11 cellular contexts compared by ENCODE assay signal in genomic region chr5:74538206-74538661, GRCh38.
DNase-seq lines count a peak whose midpoint lies in the region; ATAC-seq, FAIRE-seq and TF ChIP-seq lines count a peak whose summit lies in the region.
"Had no signal": no experiment of that assay in that cellular context is flagged by ENCODE, and none has a peak within 500 bp of the region (broad histone marks: within the 10 kb centered on the region; RNA-seq: fewer than 3 reads in every experiment).

No MANE protein-coding gene starts in this region.

- H3K36me3 Mint-ChIP-seq in astrocyte (ENCODE audit: low read depth, unreplicated experiment) = no peaks in the 10 kb centered on the region

- no peak for TF ChIP-seq CTCF in astrocyte (IDR thresholded peaks at IDR 0.05; ENCODE audit: insufficient read depth, low read depth, low read length)
- TF ChIP-seq CTCF in smooth muscle cell (IDR thresholded peaks at IDR 0.05; ENCODE audit: borderline replicate concordance, insufficient read depth, poor library complexity, severe bottlenecking) = no peak

- peaks cover 30% of the 10 kb centered on the region for H3K4me1 Mint-ChIP-seq in astrocyte (ENCODE audit: low read depth, unreplicated experiment)

- H3K27ac ChIP-seq in astrocyte (ENCODE audit: low read depth, low read length) (no peak overlapping the region), smooth muscle cell (ENCODE audit: low read depth) (no peak overlapping the region)

- H2AFZ ChIP-seq in astrocyte (ENCODE audit: low read depth, low read length) = no peak overlapping the region
- H2AFZ ChIP-seq in smooth muscle cell (ENCODE audit: low read depth) = peak overlapping the region; percentile 46

- WGBS in smooth muscle cell (ENCODE audit: low lambda C conversion rate) = 8% methylated on average over 3 of the region's 3 CpGs

- H3K9me3 ChIP-seq in astrocyte (ENCODE audit: insufficient read depth, low read depth, low read length) = no peaks in the 10 kb centered on the region
- H3K9me3 ChIP-seq in smooth muscle cell (replicated peaks; ENCODE audit: low read depth) = peaks cover 6% of the 10 kb centered on the region

- H3K4me3 ChIP-seq in astrocyte (ENCODE audit: insufficient read depth, low read depth, low read length) = no peak overlapping the region
- no peak overlapping the region for H3K4me3 ChIP-seq in smooth muscle cell
- H3K4me3 ChIP-seq: stomach had no signal

- peak overlapping the region; percentile 36 for H3K27ac Mint-ChIP-seq in astrocyte (ENCODE audit: unreplicated experiment)

- no peaks in the 10 kb centered on the region for H3K27me3 Mint-ChIP-seq in astrocyte (ENCODE audit: low read depth, unreplicated experiment)

- H3K9ac ChIP-seq in astrocyte (ENCODE audit: low read length) (no peak overlapping the region), smooth muscle cell (ENCODE audit: low read depth) (no peak overlapping the region)

- H3K9me3 Mint-ChIP-seq in astrocyte (ENCODE audit: unreplicated experiment) = peaks cover 7% of the 10 kb centered on the region

- FAIRE-seq in astrocyte (lab: Jason Lieb, UNC) = no peak
- no peak for FAIRE-seq in urothelium cell line (lab: Jason Lieb, UNC)

- peak; percentile 88 for DNase-seq in HCEC 1CT
- DNase-seq in astrocyte (ENCODE audit: low read depth) = no peak
- peak; percentile 28 for DNase-seq in hepatic stellate cell (ENCODE audit: low spot score)
- DNase-seq in smooth muscle cell (lab: John Stamatoyannopoulos, UW; ENCODE audit: unreplicated experiment) = no peak
- no peak for DNase-seq in KG1 (lab: John Stamatoyannopoulos, UW)
- DNase-seq in urothelium cell line (ENCODE audit: low spot score) = no peak
- DNase-seq: DND-41, NCI-H2171, stomach had no signal

- peaks cover 22% of the 10 kb centered on the region for H3F3A ChIP-seq in smooth muscle cell (ENCODE audit: low read depth)

- H3K4me3 Mint-ChIP-seq in astrocyte (ENCODE audit: unreplicated experiment) = no peak overlapping the region

- no peak overlapping the region for H3K4me2 ChIP-seq in astrocyte (ENCODE audit: low read length)
- no peak overlapping the region for H3K4me2 ChIP-seq in smooth muscle cell

- H3K79me2 ChIP-seq in astrocyte (ENCODE audit: insufficient read depth, low read length) = no peaks in the 10 kb centered on the region
- no peaks in the 10 kb centered on the region for H3K79me2 ChIP-seq in smooth muscle cell (ENCODE audit: low read depth)

- H3K27me3 ChIP-seq in astrocyte (ENCODE audit: insufficient read depth, low read length) (no peaks in the 10 kb centered on the region), smooth muscle cell (ENCODE audit: low read depth) (no peaks in the 10 kb centered on the region)
- H3K27me3 ChIP-seq: stomach had no signal

- H4K20me1 ChIP-seq in astrocyte (ENCODE audit: insufficient read depth, low read length) (no peaks in the 10 kb centered on the region), smooth muscle cell (ENCODE audit: low read depth) (no peaks in the 10 kb centered on the region)

- H3K36me3 ChIP-seq in astrocyte (ENCODE audit: insufficient read depth, low read length) = no peaks in the 10 kb centered on the region
- H3K36me3 ChIP-seq in smooth muscle cell (ENCODE audit: low read depth) = peaks cover under 1% of the 10 kb centered on the region
- H3K36me3 ChIP-seq: stomach had no signal

- ATAC-seq in HG02678 (IDR thresholded peaks at IDR 0.05; ENCODE audit: unreplicated experiment) (no peak), GM19395 (IDR thresholded peaks at IDR 0.05; ENCODE audit: unreplicated experiment) (no peak)

- H3K4me1 ChIP-seq in astrocyte (ENCODE audit: insufficient read depth, low read length) = peaks cover 20% of the 10 kb centered on the region
- peaks cover 30% of the 10 kb centered on the region for H3K4me1 ChIP-seq in smooth muscle cell (ENCODE audit: low read depth)

Comparison
In these comparisons a context has a peak if more than half of its experiments do, and no peak if none do; other contexts are left out.
1. DNase-seq: peak in HCEC 1CT (single experiment) and hepatic stellate cell (single experiment); none in astrocyte (single experiment), smooth muscle cell (single experiment), KG1 (single experiment) and urothelium cell line (single experiment).